2 cellular contexts compared by ENCODE assay signal in genomic region chr13:113298001-113298945, GRCh38.
A peak's percentile ranks its signal among the peaks of the same experiment; 100 is the strongest.
TF ChIP-seq lines count a peak whose summit lies in the region.

No MANE protein-coding gene starts in this region.

TF ChIP-seq in Ishikawa, 13 proteins besides CTCF, POLR2A, EP300 and RAD21 (continued from another document):
- TF ChIP-seq REST (IDR thresholded peaks at IDR 0.05; ENCODE audit: low read depth) = no peak
TF ChIP-seq in Ishikawa: peak in this region for 2.

TF ChIP-seq in K562, 482 proteins besides CTCF, POLR2A, EP300 and RAD21 (continued from another document and continues in another):
- TF ChIP-seq MAX (CRISPR knock-in tag; IDR thresholded peaks at IDR 0.05) (no peak), TRIM28 (IDR thresholded peaks at IDR 0.05) (no peak), RFX1 (IDR thresholded peaks at IDR 0.05) (no peak), STAT5A (IDR thresholded peaks at IDR 0.05; ENCODE audit: borderline replicate concordance, low read length) (no peak), ZNF174 (CRISPR knock-in tag; IDR thresholded peaks at IDR 0.05) (no peak), ETV1 (tag; conservative IDR thresholded peaks at IDR 0.05; ENCODE audit: low read depth) (no peak), ZC3H11A (IDR thresholded peaks at IDR 0.05; ENCODE audit: low read depth, low read length) (no peak), ATF7 (IDR thresholded peaks at IDR 0.05) (no peak), SREBF2 (CRISPR knock-in tag; IDR thresholded peaks at IDR 0.05) (no peak), NCOR1 (IDR thresholded peaks at IDR 0.05) (0 out of 2 replicates have a peak, but pooled peaks have one; percentile 25), ARID3B (CRISPR knock-in tag; IDR thresholded peaks at IDR 0.05; ENCODE audit: borderline replicate concordance) (no peak), MXI1 (IDR thresholded peaks at IDR 0.05; ENCODE audit: low read depth, low read length) (0 out of 2 replicates have a peak, but pooled peaks have one; percentile 50), NR2F6 (CRISPR knock-in tag; IDR thresholded peaks at IDR 0.05) (no peak), ZNF507 (tag; conservative IDR thresholded peaks at IDR 0.05) (no peak), JUN (IDR thresholded peaks at IDR 0.05; ENCODE audit: borderline replicate concordance, low read depth, low read length) (no peak), JUN (CRISPR knock-in tag; IDR thresholded peaks at IDR 0.05; ENCODE audit: borderline replicate concordance) (no peak), ZNF133 (CRISPR knock-in tag; IDR thresholded peaks at IDR 0.05) (no peak), HMG20A (CRISPR knock-in tag; conservative IDR thresholded peaks at IDR 0.05) (no peak), PYGO2 (tag; IDR thresholded peaks at IDR 0.05) (no peak), HDAC1 (IDR thresholded peaks at IDR 0.05) (0 out of 4 replicates have a peak, but pooled peaks of 1 of the 2 experiments have one; percentile 25), LEF1 (IDR thresholded peaks at IDR 0.05) (no peak), ZNF318 (IDR thresholded peaks at IDR 0.05; ENCODE audit: borderline replicate concordance in 1 of 2, low read depth in 1 of 2) (no peak), NCOA6 (IDR thresholded peaks at IDR 0.05) (no peak), TEAD4 (IDR thresholded peaks at IDR 0.05; ENCODE audit: low read length) (peak; percentile 30; the same call in 1 of the 2 replicates), TEAD4 (CRISPR knock-in tag; IDR thresholded peaks at IDR 0.05; ENCODE audit: borderline replicate concordance) (no peak), HIVEP1 (CRISPR knock-in tag; IDR thresholded peaks at IDR 0.05) (no peak), SNRNP70 (optimal IDR thresholded peaks at IDR 0.05; ENCODE audit: low read depth, low read length) (no peak), ZMIZ1 (IDR thresholded peaks at IDR 0.05; ENCODE audit: low read depth in 2 of 2, low read length in 2 of 2) (no peak), NFIC (IDR thresholded peaks at IDR 0.05) (peak; percentile 30), HNRNPK (IDR thresholded peaks at IDR 0.05; ENCODE audit: low read depth, low read length, poor library complexity, severe bottlenecking) (no peak), USF2 (CRISPR knock-in tag; IDR thresholded peaks at IDR 0.05) (no peak), CBFA2T3 (IDR thresholded peaks at IDR 0.05) (peak; percentile 77), GATAD2B (IDR thresholded peaks at IDR 0.05; ENCODE audit: borderline replicate concordance) (no peak), ZNF764 (CRISPR knock-in tag; IDR thresholded peaks at IDR 0.05; ENCODE audit: low read depth) (no peak), NBN (IDR thresholded peaks at IDR 0.05; ENCODE audit: low read depth) (no peak), TCF7L2 (IDR thresholded peaks at IDR 0.05; ENCODE audit: low read depth, low read length) (no peak), HLTF (IDR thresholded peaks at IDR 0.05) (no peak), ZNF140 (CRISPR knock-in tag; IDR thresholded peaks at IDR 0.05) (no peak), ZNF696 (CRISPR knock-in tag; conservative IDR thresholded peaks at IDR 0.05) (no peak), ZFX (CRISPR knock-in tag; IDR thresholded peaks at IDR 0.05) (no peak), SRF (CRISPR knock-in tag; IDR thresholded peaks at IDR 0.05) (no peak), SREBF1 (IDR thresholded peaks at IDR 0.05; ENCODE audit: borderline replicate concordance, low read depth, low read length) (no peak), TRIM24 (IDR thresholded peaks at IDR 0.05) (no peak), TRIM25 (IDR thresholded peaks at IDR 0.05; ENCODE audit: borderline replicate concordance) (no peak), ZEB2 (IDR thresholded peaks at IDR 0.05) (no peak), MYNN (IDR thresholded peaks at IDR 0.05) (no peak), MYNN (CRISPR knock-in tag; IDR thresholded peaks at IDR 0.05) (no peak), SP2 (IDR thresholded peaks at IDR 0.05; ENCODE audit: extremely low read depth, low read depth, low read length, poor library complexity, severe bottlenecking) (no peak), BRF2 (IDR thresholded peaks at IDR 0.05; ENCODE audit: borderline replicate concordance, insufficient read depth, insufficient read length) (no peak), ZNF76 (CRISPR knock-in tag; IDR thresholded peaks at IDR 0.05; ENCODE audit: borderline replicate concordance) (no peak), ZNF232 (CRISPR knock-in tag; IDR thresholded peaks at IDR 0.05) (no peak), GATA2 (CRISPR knock-in tag; IDR thresholded peaks at IDR 0.05) (no peak), ZNF316 (IDR thresholded peaks at IDR 0.05) (no peak), TAL1 (IDR thresholded peaks at IDR 0.05) (peak; percentile 37; the same call in 1 of the 2 replicates), ZBTB17 (CRISPR knock-in tag; IDR thresholded peaks at IDR 0.05) (no peak), PCBP2 (IDR thresholded peaks at IDR 0.05; ENCODE audit: low read depth, low read length, poor library complexity, severe bottlenecking) (no peak), ZFP1 (CRISPR knock-in tag; IDR thresholded peaks at IDR 0.05) (no peak), BHLHE40 (IDR thresholded peaks at IDR 0.05; ENCODE audit: low read length) (no peak), SOX6 (IDR thresholded peaks at IDR 0.05) (no peak), PTTG1 (tag; IDR thresholded peaks at IDR 0.05; ENCODE audit: low read depth) (no peak), CBFA2T2 (conservative IDR thresholded peaks at IDR 0.05) (peak; percentile 65), CCAR2 (IDR thresholded peaks at IDR 0.05; ENCODE audit: low read depth, low read length) (no peak), ADNP (tag; IDR thresholded peaks at IDR 0.05) (no peak), EHMT2 (IDR thresholded peaks at IDR 0.05) (no peak), PHTF2 (CRISPR knock-in tag; IDR thresholded peaks at IDR 0.05) (no peak)
